ENCODE assay signal across 13 cellular contexts in genomic region chr14:51638071-51638944, GRCh38. TPM values are rescaled to one million over a fixed set of nuclear protein-coding genes. Genes with fewer than 3 reads are reported as not detected.
A peak's percentile ranks its signal among the peaks of the same experiment; 100 is the strongest.
DNase-seq lines count a peak whose midpoint lies in the region; ATAC-seq and TF ChIP-seq lines count a peak whose summit lies in the region.
"Had no signal": no experiment of that assay in that cellular context is flagged by ENCODE, and none has a peak within 500 bp of the region (broad histone marks: within the 10 kb centered on the region; RNA-seq: fewer than 3 reads in every experiment).

No MANE protein-coding gene starts in this region.

- H3K9me3 Mint-ChIP-seq in activated naive CD4-positive, alpha-beta T cell treated with anti-CD3 and anti-CD28 coated beads for 36 hours, result no peaks in the 10 kb centered on the region
- H3K9me3 Mint-ChIP-seq: naive thymus-derived CD8-positive, alpha-beta T cell had no signal

- no peak overlapping the region for H3K9ac ChIP-seq in mammary epithelial cell (ENCODE audit: insufficient read depth, low read length)

- H3K27ac ChIP-seq in mammary epithelial cell (ENCODE audit: insufficient read depth, low read depth, low read length) (peak overlapping the region; percentile 55), left lung (no peak overlapping the region)

- H3K36me3 Mint-ChIP-seq in activated naive CD4-positive, alpha-beta T cell treated with anti-CD3 and anti-CD28 coated beads for 36 hours (ENCODE audit: low read depth), result no peaks in the 10 kb centered on the region
- H3K36me3 Mint-ChIP-seq: brain; naive thymus-derived CD8-positive, alpha-beta T cell had no signal

- H3K27me3 ChIP-seq in mammary epithelial cell (ENCODE audit: insufficient read depth, low read length), result no peaks in the 10 kb centered on the region
- H3K27me3 ChIP-seq in left lung, result no peaks in the 10 kb centered on the region

- intact Hi-C loops in Right ventricle myocardium superior (cut with DNase I) (no loop called here), cardiac septum (cut with DNase I) (no loop called here), mammary epithelial cell (cut with micrococcal nuclease) (no loop called here), left lung (cut with DNase I) (no loop called here)
- intact Hi-C loops in activated naive CD4-positive, alpha-beta T cell treated with anti-CD3 and anti-CD28 coated beads for 36 hours (cut with micrococcal nuclease), result no loop called here

- ATAC-seq in Right ventricle myocardium superior (ENCODE audit: poor library complexity) (peak; percentile 49), left lung (peak; percentile 88), GM19023 (IDR thresholded peaks at IDR 0.05; ENCODE audit: unreplicated experiment) (no peak)
- ATAC-seq: K562; naive thymus-derived CD8-positive, alpha-beta T cell had no signal

- no peaks in the 10 kb centered on the region for H3K36me3 ChIP-seq in mammary epithelial cell (ENCODE audit: insufficient read depth, low read length)
- no peaks in the 10 kb centered on the region for H3K36me3 ChIP-seq in left lung

- no peak overlapping the region for H3K4me3 Mint-ChIP-seq in activated naive CD4-positive, alpha-beta T cell treated with anti-CD3 and anti-CD28 coated beads for 36 hours
- H3K4me3 Mint-ChIP-seq: brain had no signal

- in situ Hi-C loops in mammary epithelial cell (cut with MboI; ENCODE audit: low sequenced_read_pairs in 2 of 2), result no loop called here

- H3K4me2 ChIP-seq in mammary epithelial cell (ENCODE audit: insufficient read depth, low read depth, low read length), result peak overlapping the region; percentile 37

- no peak overlapping the region for H3K27ac Mint-ChIP-seq in activated naive CD4-positive, alpha-beta T cell treated with anti-CD3 and anti-CD28 coated beads for 36 hours
- H3K27ac Mint-ChIP-seq: brain; naive thymus-derived CD8-positive, alpha-beta T cell had no signal

- no peak for DNase-seq in Right ventricle myocardium superior
- DNase-seq in cardiac septum (ENCODE audit: low spot score), result no peak
- DNase-seq in mammary epithelial cell, result no peak
- no peak for DNase-seq in left lung
- no peak for DNase-seq in amygdala (lab: John Stamatoyannopoulos, UW)
- DNase-seq in activated naive CD4-positive, alpha-beta T cell treated with anti-CD3 and anti-CD28 coated beads for 36 hours, result no peak
- DNase-seq in DMS79 (lab: John Stamatoyannopoulos, UW), result no peak
- DNase-seq: glutamatergic neuron; naive thymus-derived CD8-positive, alpha-beta T cell; T-helper 1 cell had no signal

- no peak overlapping the region for H2AFZ ChIP-seq in mammary epithelial cell (ENCODE audit: low read depth, low read length)

- H4K20me1 ChIP-seq in mammary epithelial cell (ENCODE audit: insufficient read depth, low read length), result no peaks in the 10 kb centered on the region

- H3K27me3 Mint-ChIP-seq in activated naive CD4-positive, alpha-beta T cell treated with anti-CD3 and anti-CD28 coated beads for 36 hours (ENCODE audit: low read depth), result peaks cover 20% of the 10 kb centered on the region

- H3K79me2 ChIP-seq in mammary epithelial cell (ENCODE audit: insufficient read depth, low read length), result peaks cover 68% of the 10 kb centered on the region

- H3K4me1 ChIP-seq in mammary epithelial cell (ENCODE audit: insufficient read depth, low read length) (peaks cover 20% of the 10 kb centered on the region), left lung (no peaks in the 10 kb centered on the region)

- dilution Hi-C loops in mammary epithelial cell (cut with HindIII; ENCODE audit: low sequenced_read_pairs), result no loop called here

- no TSS peak for BruUV-seq in mammary epithelial cell (replicated peaks; lab: Mats Ljungman, UMichigan)

- no peaks in the 10 kb centered on the region for H3K9me3 ChIP-seq in mammary epithelial cell (replicated peaks; ENCODE audit: insufficient read depth, low read length)
- no peaks in the 10 kb centered on the region for H3K9me3 ChIP-seq in left lung

- H3K4me1 Mint-ChIP-seq in activated naive CD4-positive, alpha-beta T cell treated with anti-CD3 and anti-CD28 coated beads for 36 hours (ENCODE audit: low read depth), result no peaks in the 10 kb centered on the region
- H3K4me1 Mint-ChIP-seq: naive thymus-derived CD8-positive, alpha-beta T cell had no signal

- no peak for TF ChIP-seq CTCF in mammary epithelial cell (conservative IDR thresholded peaks at IDR 0.05 in 1 of 2, IDR thresholded peaks at IDR 0.05 in 1 of 2; ENCODE audit: extremely low read depth in 1 of 2, insufficient read depth in 1 of 2, low read depth in 1 of 2, low read length in 2 of 2)
- no peak for TF ChIP-seq CTCF in left lung (IDR thresholded peaks at IDR 0.05)

- 22% methylated on average over 7 of the region's 7 CpGs for WGBS in mammary epithelial cell (ENCODE audit: low coverage, missing lambda C conversion rate)

- H3K4me3 ChIP-seq in mammary epithelial cell (replicated peaks in 1 of 3; ENCODE audit: insufficient read depth in 1 of 3, low read depth in 2 of 3, low read length in 3 of 3), result no peak overlapping the region
- H3K4me3 ChIP-seq in left lung, result no peak overlapping the region
- H3K4me3 ChIP-seq: K562 had no signal

- CTCF ChIA-PET in mammary epithelial cell (lab: Charles Lee; ENCODE audit: low non-redundant PET), result interaction anchor here (0.6 kb wide), 1 partner anchor 240 kb away, joined by 6 read pairs; no protein-coding TSS in a partner anchor
- CTCF ChIA-PET in activated naive CD4-positive, alpha-beta T cell treated with anti-CD3 and anti-CD28 coated beads for 36 hours (lab: Charles Lee), result interaction anchor here (1.4 kb wide), 1 partner anchor 14 kb away, joined by 4 read pairs; the partner anchor contains the start of gene FRMD6

RNA-seq across cellular contexts. Expression of gene FRMD6, which starts 13.4 kb away (rescaled TPM):
- 7.4 TPM for total RNA-seq in Right ventricle myocardium superior
- 9.1 TPM for total RNA-seq in cardiac septum
- total RNA-seq in mammary epithelial cell, result 100 to 1,000 TPM; 191 to 302 TPM
- 60.4 TPM for polyA plus RNA-seq in mammary epithelial cell
- 101 TPM for polyA minus RNA-seq in mammary epithelial cell
- total RNA-seq in left lung, result 10 to 100 TPM; 19.8 to 21.2 TPM
- total RNA-seq in activated naive CD4-positive, alpha-beta T cell treated with anti-CD3 and anti-CD28 coated beads for 36 hours, result 1 to 10 TPM; 3.0 to 3.2 TPM

Comparison
In these comparisons a context has a peak if more than half of its experiments do, and no peak if none do; other contexts are left out.
1. RNA of gene FRMD6, which starts 13.4 kb away (total RNA-seq): 191 to 302 TPM in mammary epithelial cell; 19.8 to 21.2 TPM in left lung, 9.1 TPM in cardiac septum (single experiment), 7.4 TPM in Right ventricle myocardium superior (single experiment) and 3.0 to 3.2 TPM in activated naive CD4-positive, alpha-beta T cell treated with anti-CD3 and anti-CD28 coated beads for 36 hours; every median in the first group is over 4 times any median in the second.